ENCODE assay signal across 34 cellular contexts in genomic region chr21:34222031-34222335, GRCh38.
"Had no signal": no experiment of that assay in that cellular context is flagged by ENCODE, and none has a peak within 500 bp of the region (broad histone marks: within the 10 kb centered on the region; RNA-seq: fewer than 3 reads in every experiment).

No MANE protein-coding gene starts in this region.

- H3K9me3 ChIP-seq: MG63, Peyer's patch had no signal

- H3K36me3 ChIP-seq: brain microvascular endothelial cell, MG63, Peyer's patch, WERI-Rb-1 had no signal

- H3K27ac ChIP-seq: brain microvascular endothelial cell, WERI-Rb-1 had no signal

- H3K4me3 ChIP-seq: MG63, Peyer's patch had no signal

- DNase-seq: activated CD4-positive, alpha-beta memory T cell treated with anti-CD3 and anti-CD28 coated beads, Interleukin-2, amount 10 ng/mL, durations not matched to agents 7 days and 5 days; activated CD4-positive, alpha-beta T cell treated with anti-CD3 and anti-CD28 coated beads for 1 hour; activated CD4-positive, alpha-beta T cell treated with anti-CD3 and anti-CD28 coated beads for 48 hours; activated CD4-positive, CD25-positive, alpha-beta regulatory T cell; activated CD8-positive, alpha-beta memory T cell treated with anti-CD3 and anti-CD28 coated beads for 24 hours; activated CD8-positive, alpha-beta memory T cell treated with anti-CD3 and anti-CD28 coated beads, Interleukin-2, amount 10 ng/mL, durations not matched to agents 7 days and 5 days; activated CD8-positive, alpha-beta memory T cell treated with anti-CD3 and anti-CD28 coated beads, Interleukin-2, amount 50 U/mL, for 48 hours; activated effector memory CD4-positive, alpha-beta T cell treated with Interleukin-2 at 50 U/mL for 16 hours; activated naive CD4-positive, alpha-beta T cell treated with anti-CD3 and anti-CD28 coated beads, Interleukin-2, amount 10 ng/mL, durations not matched to agents 7 days and 5 days; activated naive CD8-positive, alpha-beta T cell treated with anti-CD3 and anti-CD28 coated beads, Interleukin-2, amount 50 U/mL, for 24 hours; activated T-cell treated with anti-CD3 and anti-CD28 coated beads, Interleukin-2, amount 50 U/mL, for 48 hours; amniotic stem cell; aorta; brain microvascular endothelial cell; Karpas-422; KBM-7; MG63; NCI-H1048; NCI-H1105 treated with DMSO at 0.1 percent for 48 hours; NCI-H1436; NCI-H1694; NCI-H1930; NCI-H2081 treated with DMSO at 0.1 percent for 48 hours; NCI-H345; NCI-H510A; NCI-H526; NCI-H748 treated with DMSO at 0.1 percent for 48 hours; NK-92 treated with Interleukin-12 subunit alpha and Interleukin-12 subunit beta, amount 100 ng/mL, for 24 hours; PC-3; Peyer's patch; RPMI8226; SHP77 treated with DMSO at 0.1 percent for 48 hours; T1000; WERI-Rb-1 had no signal

- H3K4me1 ChIP-seq: Peyer's patch had no signal

- H3K27me3 ChIP-seq: brain microvascular endothelial cell, MG63, Peyer's patch had no signal

- ATAC-seq: activated CD8-positive, alpha-beta memory T cell treated with anti-CD3 and anti-CD28 coated beads, Interleukin-2, amount 10 ng/mL, durations not matched to agents 7 days and 5 days; activated naive CD8-positive, alpha-beta T cell treated with anti-CD3 and anti-CD28 coated beads, Interleukin-2, amount 50 U/mL, for 24 hours; PC-3 had no signal
